8 cellular contexts compared by ENCODE assay signal in the genomic region with DNA sequence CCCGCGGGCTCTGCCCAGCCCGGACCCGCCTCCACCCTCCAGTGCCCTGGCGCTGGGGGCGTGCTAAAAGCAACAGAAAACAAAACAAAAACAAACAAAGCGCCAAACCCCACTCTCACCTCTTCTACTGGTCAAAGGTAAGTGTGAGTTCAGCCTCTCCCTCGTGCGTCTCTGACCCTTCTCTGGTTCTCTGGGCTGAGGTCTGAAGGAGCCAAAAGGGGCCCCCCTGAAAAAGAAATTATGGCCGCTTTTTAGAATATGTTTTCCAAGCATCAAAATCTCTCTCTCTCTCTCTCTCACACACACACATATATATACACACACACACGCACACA.
DNase-seq lines count a peak whose midpoint lies in the region; ATAC-seq and TF ChIP-seq lines count a peak whose summit lies in the region.

No MANE protein-coding gene starts in this region.

- H3K79me1 ChIP-seq in mesenchymal stem cell (replicated peaks; ENCODE audit: low read length, poor library complexity, severe bottlenecking) = no peaks in the 10 kb centered on the region

- H3K9me3 ChIP-seq in heart left ventricle (no peaks in the 10 kb centered on the region), mesenchymal stem cell (ENCODE audit: control insufficient read depth, low read length) (no peaks in the 10 kb centered on the region), upper lobe of right lung (no peaks in the 10 kb centered on the region)

- H3K18ac ChIP-seq in mesenchymal stem cell (ENCODE audit: low read depth in 1 of 2, low read length in 2 of 2) = peak overlapping the region in 1 of 2 experiments; percentile 72

- peak overlapping the region; percentile 93 for H3K4me2 ChIP-seq in mesenchymal stem cell (ENCODE audit: low read length, poor library complexity, severe bottlenecking)

- peak overlapping the region; percentile 49 for H3K9ac ChIP-seq in mesenchymal stem cell (ENCODE audit: low read length)

- H3K27ac ChIP-seq in heart left ventricle = no peak overlapping the region
- no peak overlapping the region for H3K27ac ChIP-seq in mesenchymal stem cell (ENCODE audit: low read length, poor library complexity, severe bottlenecking)
- H3K27ac ChIP-seq in upper lobe of right lung = no peak overlapping the region

- in situ Hi-C loops in astrocyte of the spinal cord (cut with HindIII; ENCODE audit: low sequenced_read_pairs) = no loop called here

- peak overlapping the region; percentile 98 for H4K8ac ChIP-seq in mesenchymal stem cell (ENCODE audit: low read length)

- no peak overlapping the region for H2BK120ac ChIP-seq in mesenchymal stem cell (ENCODE audit: low read depth, low read length)

- peaks cover 1 to 66% (median 41%) of the 10 kb centered on the region in 9 donors for H3K27me3 ChIP-seq in heart left ventricle
- peaks cover 6 to 11% of the 10 kb centered on the region in 2 experiments for H3K27me3 ChIP-seq in mesenchymal stem cell (ENCODE audit: control insufficient read depth in 1 of 2, insufficient read depth in 1 of 2, low read length in 2 of 2)
- H3K27me3 ChIP-seq in upper lobe of right lung = peaks cover 23% of the 10 kb centered on the region

- H3K36me3 ChIP-seq in heart left ventricle = no peaks in the 10 kb centered on the region
- no peaks in the 10 kb centered on the region for H3K36me3 ChIP-seq in mesenchymal stem cell (ENCODE audit: control insufficient read depth in 1 of 2, insufficient read depth in 2 of 2, low read depth in 1 of 2, low read length in 2 of 2)
- no peaks in the 10 kb centered on the region for H3K36me3 ChIP-seq in upper lobe of right lung

- TF ChIP-seq POLR2A in heart left ventricle (IDR thresholded peaks at IDR 0.05) (no peak), GM18505 (IDR thresholded peaks at IDR 0.05; ENCODE audit: borderline replicate concordance, extremely low read depth, insufficient read depth, insufficient read length) (no peak)

- WGBS in heart left ventricle, 4 donors = 20 to 30% (median 20%) methylated on average over 9 to 11 of the region's 11 CpGs
- 9% methylated on average over 10 of the region's 11 CpGs for WGBS in mesenchymal stem cell

- H3K14ac ChIP-seq in mesenchymal stem cell (ENCODE audit: low read length in 2 of 2) = no peak overlapping the region

- intact Hi-C loops in heart left ventricle (cut with DNase I) (loop anchor here (5.0 to 10.0 kb wide), 12 partner anchors 410 to 1820 kb away; no protein-coding TSS in a partner anchor), Right ventricle myocardium inferior (cut with DNase I) (loop anchor here (5.0 kb wide), 2 partner anchors 232 to 1087 kb away; no protein-coding TSS in a partner anchor), upper lobe of right lung (cut with DNase I) (no loop called here)

- peak in 4 of 12 donors; percentile 17 to 29 (median 19) for TF ChIP-seq CTCF in heart left ventricle (IDR thresholded peaks at IDR 0.05)
- TF ChIP-seq CTCF in astrocyte of the spinal cord (IDR thresholded peaks at IDR 0.05; ENCODE audit: low read depth, low read length) = no peak
- TF ChIP-seq CTCF in upper lobe of right lung (IDR thresholded peaks at IDR 0.05) = no peak

- H2BK15ac ChIP-seq in mesenchymal stem cell (ENCODE audit: low read depth, poor library complexity, severe bottlenecking) = peak overlapping the region; percentile 60

- H2AK5ac ChIP-seq in mesenchymal stem cell (ENCODE audit: low read length, severe bottlenecking) = no peak overlapping the region

- H3K4me3 ChIP-seq in heart left ventricle (peak overlapping the region in 9 of 12 donors; percentile 49 to 65 (median 54)), astrocyte of the spinal cord (ENCODE audit: low read depth, low read length) (peak overlapping the region; percentile 28), mesenchymal stem cell (ENCODE audit: insufficient read depth in 1 of 2, low read depth in 1 of 2, low read length in 2 of 2) (peak overlapping the region; percentile 58 to 82), upper lobe of right lung (peak overlapping the region; percentile 52)

- DNase-seq in heart left ventricle (no peak), Right ventricle myocardium inferior (ENCODE audit: missing footprints) (no peak), astrocyte of the spinal cord (ENCODE audit: low read depth, low spot score) (no peak), mesenchymal stem cell (no peak), upper lobe of right lung (no peak), AG20443 (ENCODE audit: low spot score) (no peak)

- H3K4ac ChIP-seq in mesenchymal stem cell (ENCODE audit: low read depth in 1 of 2, low read length in 2 of 2) = no peak overlapping the region

- peak overlapping the region in 1 of 2 experiments; percentile 72 for H2BK12ac ChIP-seq in mesenchymal stem cell (ENCODE audit: low read length in 2 of 2)

- H2AFZ ChIP-seq in mesenchymal stem cell (ENCODE audit: low read depth, low read length) = peak overlapping the region; percentile 73

- no peak overlapping the region for H3K23ac ChIP-seq in mesenchymal stem cell (ENCODE audit: low read length in 2 of 2)

- H3K4me1 ChIP-seq in heart left ventricle (peaks cover 0 to 14% (median 9%) of the 10 kb centered on the region in 12 donors), mesenchymal stem cell (ENCODE audit: control insufficient read depth, insufficient read depth, low read depth, low read length) (peaks cover 8% of the 10 kb centered on the region), upper lobe of right lung (peaks cover 12% of the 10 kb centered on the region)

- ATAC-seq in heart left ventricle (no peak), Right ventricle myocardium inferior (no peak), upper lobe of right lung (no peak), GM18505 (IDR thresholded peaks at IDR 0.05; ENCODE audit: unreplicated experiment) (no peak), GM18520 (IDR thresholded peaks at IDR 0.05; ENCODE audit: unreplicated experiment) (no peak)

- H2BK5ac ChIP-seq in mesenchymal stem cell (ENCODE audit: low read depth, low read length, poor library complexity, severe bottlenecking) = no peak overlapping the region

- no peak overlapping the region for H4K91ac ChIP-seq in mesenchymal stem cell (ENCODE audit: low read length)
